Comparison of ENCODE assay signal across 9 cellular contexts in the genomic region with DNA sequence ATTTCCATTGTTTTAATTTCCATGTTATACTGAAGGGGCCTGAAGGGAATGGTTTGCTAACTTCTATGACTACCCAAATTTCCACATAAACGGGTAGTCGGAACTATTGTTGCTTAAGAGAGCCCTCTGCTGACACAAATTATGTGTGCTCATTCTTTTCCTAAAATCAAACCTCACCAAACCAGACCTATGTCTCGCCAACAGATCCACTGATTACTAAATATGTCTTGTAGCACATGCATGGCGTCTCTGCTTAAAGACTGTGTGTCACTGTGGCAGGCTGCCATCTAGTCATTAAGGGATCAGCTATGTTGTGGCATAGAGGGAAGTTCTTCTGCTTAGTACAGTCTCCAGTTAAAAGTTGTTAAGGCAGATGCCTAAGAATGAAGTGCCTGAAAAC. TPM values are rescaled to one million over a fixed set of nuclear protein-coding genes. Genes with fewer than 3 reads are reported as not detected.
A peak's percentile ranks its signal among the peaks of the same experiment; 100 is the strongest.
DNase-seq lines count a peak whose midpoint lies in the region; ATAC-seq, FAIRE-seq and TF ChIP-seq lines count a peak whose summit lies in the region.
"Had no signal": no experiment of that assay in that cellular context is flagged by ENCODE, and none has a peak within 500 bp of the region (broad histone marks: within the 10 kb centered on the region; RNA-seq: fewer than 3 reads in every experiment).

No MANE protein-coding gene starts in this region.

- H3K4me3 Mint-ChIP-seq in astrocyte (ENCODE audit: unreplicated experiment) = no peak overlapping the region

- no peak overlapping the region for H3K27ac Mint-ChIP-seq in astrocyte (ENCODE audit: unreplicated experiment)

- intact Hi-C loops in upper lobe of right lung (cut with DNase I) = no loop called here

- no peaks in the 10 kb centered on the region for H3K36me3 ChIP-seq in Loucy (ENCODE audit: insufficient read depth, low read length)
- H3K36me3 ChIP-seq in astrocyte (ENCODE audit: insufficient read depth, low read length) = no peaks in the 10 kb centered on the region
- H3K36me3 ChIP-seq in upper lobe of right lung = no peaks in the 10 kb centered on the region

- H3K79me2 ChIP-seq in Loucy (ENCODE audit: insufficient read depth, low read length) = no peaks in the 10 kb centered on the region
- H3K79me2 ChIP-seq in astrocyte (ENCODE audit: insufficient read depth, low read length) = no peaks in the 10 kb centered on the region

- peak; percentile 58 for TF ChIP-seq CTCF in Loucy (conservative IDR thresholded peaks at IDR 0.05; ENCODE audit: low read length)
- peak; percentile 40 for TF ChIP-seq CTCF in astrocyte (IDR thresholded peaks at IDR 0.05; ENCODE audit: insufficient read depth, low read depth, low read length)
- TF ChIP-seq CTCF in upper lobe of right lung (IDR thresholded peaks at IDR 0.05) = peak; percentile 29

- H3K4me1 Mint-ChIP-seq in astrocyte (ENCODE audit: low read depth, unreplicated experiment) = no peaks in the 10 kb centered on the region

- H3K27ac ChIP-seq in astrocyte (ENCODE audit: low read depth, low read length) (no peak overlapping the region), upper lobe of right lung (peak overlapping the region; percentile 17)
- H3K27ac ChIP-seq: HL-60 had no signal

- no peaks in the 10 kb centered on the region for H3F3A ChIP-seq in Loucy (ENCODE audit: low read depth)

- H3K4me1 ChIP-seq in Loucy (ENCODE audit: insufficient read depth, low read length, poor library complexity, severe bottlenecking) (no peaks in the 10 kb centered on the region), astrocyte (ENCODE audit: insufficient read depth, low read length) (no peaks in the 10 kb centered on the region), upper lobe of right lung (no peaks in the 10 kb centered on the region)

- no peaks in the 10 kb centered on the region for H3K27me3 ChIP-seq in Loucy (ENCODE audit: insufficient read depth, low read length, poor library complexity, severe bottlenecking)
- no peaks in the 10 kb centered on the region for H3K27me3 ChIP-seq in astrocyte (ENCODE audit: insufficient read depth, low read length)
- no peaks in the 10 kb centered on the region for H3K27me3 ChIP-seq in upper lobe of right lung

- no peak overlapping the region for H2AFZ ChIP-seq in Loucy (ENCODE audit: low read length)
- H2AFZ ChIP-seq in astrocyte (ENCODE audit: low read depth, low read length) = no peak overlapping the region

- no peaks in the 10 kb centered on the region for H3K9me3 Mint-ChIP-seq in astrocyte (ENCODE audit: unreplicated experiment)

- ATAC-seq in upper lobe of right lung (peak; percentile 77), HG03097 (IDR thresholded peaks at IDR 0.05; ENCODE audit: low FRiP score, unreplicated experiment) (no peak)

- no peaks in the 10 kb centered on the region for H3K9me3 ChIP-seq in Loucy (ENCODE audit: insufficient read depth, low read depth, low read length)
- H3K9me3 ChIP-seq in astrocyte (ENCODE audit: insufficient read depth, low read depth, low read length) = no peaks in the 10 kb centered on the region
- no peaks in the 10 kb centered on the region for H3K9me3 ChIP-seq in upper lobe of right lung

- H3K4me2 ChIP-seq in Loucy (ENCODE audit: low read depth, low read length, poor library complexity, severe bottlenecking) (no peak overlapping the region), astrocyte (ENCODE audit: low read length) (no peak overlapping the region)

- H3K9me2 ChIP-seq in Loucy (replicated peaks; ENCODE audit: low read depth, low read length) = no peaks in the 10 kb centered on the region

- H3K27me3 Mint-ChIP-seq in astrocyte (ENCODE audit: low read depth, unreplicated experiment) = no peaks in the 10 kb centered on the region

- H3K9ac ChIP-seq in Loucy (ENCODE audit: low read depth, low read length, poor library complexity, severe bottlenecking) (no peak overlapping the region), astrocyte (ENCODE audit: low read length) (no peak overlapping the region)

- H4K20me1 ChIP-seq in Loucy (ENCODE audit: insufficient read depth, low read length, poor library complexity, severe bottlenecking) (no peaks in the 10 kb centered on the region), astrocyte (ENCODE audit: insufficient read depth, low read length) (no peaks in the 10 kb centered on the region)

- FAIRE-seq in astrocyte (lab: Jason Lieb, UNC) (peak; percentile 100), islet of Langerhans (lab: Jason Lieb, UNC) (peak; percentile 64)

- no peaks in the 10 kb centered on the region for H3K36me3 Mint-ChIP-seq in astrocyte (ENCODE audit: low read depth, unreplicated experiment)

- no peak overlapping the region for H3K4me3 ChIP-seq in Loucy (ENCODE audit: low read length, poor library complexity, severe bottlenecking)
- H3K4me3 ChIP-seq in astrocyte (ENCODE audit: insufficient read depth, low read depth, low read length) = no peak overlapping the region
- H3K4me3 ChIP-seq in upper lobe of right lung = no peak overlapping the region

- DNase-seq in DMS114 treated with DMSO at 0.1 percent for 48 hours (lab: John Stamatoyannopoulos, UW; ENCODE audit: unreplicated experiment) = peak; percentile 2
- peak; percentile 27 for DNase-seq in astrocyte (ENCODE audit: low read depth)
- no peak for DNase-seq in upper lobe of right lung
- no peak for DNase-seq in DMS153 (lab: John Stamatoyannopoulos, UW)
- DNase-seq in SW480 (ENCODE audit: low spot score) = no peak

RNA-seq across cellular contexts. Expression of a gene that starts 25.1 kb away (rescaled TPM):
- total RNA-seq in astrocyte (5.0 and 5.5 TPM in 2 replicates), upper lobe of right lung (24.8 TPM)

RNA-seq across cellular contexts. Expression of a gene that starts 32.6 kb away (rescaled TPM):
- total RNA-seq in astrocyte (not detected in 2 replicates), upper lobe of right lung (3.6 TPM)

Comparison
In these comparisons a context has a peak if more than half of its experiments do, and no peak if none do; other contexts are left out.
1. DNase-seq: peak in DMS114 treated with DMSO at 0.1 percent for 48 hours (single experiment) and astrocyte (single experiment); none in upper lobe of right lung (single experiment), DMS153 (single experiment) and SW480 (single experiment).
2. Peak in every context shown above with its lines, with median percentiles within 50 percentile points of each other: CTCF ChIP-seq.